In the genomic region with DNA sequence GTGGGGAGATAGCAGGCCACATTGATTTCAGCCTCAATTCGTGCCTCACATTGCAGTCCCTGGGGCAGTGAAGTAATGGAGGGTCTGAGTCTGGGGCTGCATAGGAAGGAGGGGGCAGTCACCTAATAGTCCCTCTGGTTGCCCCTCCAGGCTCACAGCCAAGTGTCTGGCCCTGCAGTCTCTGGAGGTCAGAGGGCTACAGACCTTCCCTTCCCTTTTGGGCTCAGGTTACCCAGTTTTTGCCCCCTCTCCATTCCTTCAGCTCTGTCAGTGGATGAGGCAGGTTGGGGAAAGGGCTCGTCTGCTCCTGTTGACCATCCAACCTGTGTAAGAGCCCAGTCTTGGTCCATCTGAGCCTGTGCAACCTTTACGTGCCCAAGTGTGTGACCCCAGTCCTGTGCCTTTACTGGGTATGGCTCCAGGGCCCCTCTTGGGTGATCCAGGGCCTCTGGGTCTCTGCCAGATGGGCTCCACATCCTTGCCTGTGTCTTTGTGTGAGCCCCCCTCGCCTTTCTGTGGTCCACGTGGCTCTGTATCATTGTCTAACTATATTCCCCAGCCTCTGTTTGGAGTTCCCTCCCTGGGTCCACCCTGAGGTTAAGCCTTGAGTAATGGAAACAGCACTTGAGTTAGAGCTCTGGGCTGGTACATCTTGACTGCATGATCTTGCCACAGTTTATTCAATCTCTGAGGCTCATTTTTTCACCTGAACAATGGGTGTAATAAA, we compare ENCODE assay signal across 1 cellular context.
TF ChIP-seq lines count a peak whose summit lies in the region.

No MANE protein-coding gene starts in this region.

TF ChIP-seq in HepG2, 621 proteins besides CTCF, POLR2A, EP300 and RAD21 (continued from another document):
- TF ChIP-seq, protein P1, sequence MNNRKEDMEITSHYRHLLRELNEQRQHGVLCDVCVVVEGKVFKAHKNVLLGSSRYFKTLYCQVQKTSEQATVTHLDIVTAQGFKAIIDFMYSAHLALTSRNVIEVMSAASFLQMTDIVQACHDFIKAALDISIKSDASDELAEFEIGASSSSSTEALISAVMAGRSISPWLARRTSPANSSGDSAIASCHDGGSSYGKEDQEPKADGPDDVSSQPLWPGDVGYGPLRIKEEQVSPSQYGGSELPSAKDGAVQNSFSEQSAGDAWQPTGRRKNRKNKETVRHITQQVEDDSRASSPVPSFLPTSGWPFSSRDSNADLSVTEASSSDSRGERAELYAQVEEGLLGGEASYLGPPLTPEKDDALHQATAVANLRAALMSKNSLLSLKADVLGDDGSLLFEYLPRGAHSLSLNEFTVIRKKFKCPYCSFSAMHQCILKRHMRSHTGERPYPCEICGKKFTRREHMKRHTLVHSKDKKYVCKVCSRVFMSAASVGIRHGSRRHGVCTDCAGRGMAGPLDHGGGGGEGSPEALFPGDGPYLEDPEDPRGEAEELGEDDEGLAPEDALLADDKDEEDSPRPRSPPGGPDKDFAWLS (CRISPR knock-in tag; IDR thresholded peaks at IDR 0.05; ENCODE audit: borderline replicate concordance): 0 out of 2 replicates have a peak, but pooled peaks have one; percentile 31
- no peak for TF ChIP-seq SOX6 (IDR thresholded peaks at IDR 0.05)
- TF ChIP-seq SOX6 (CRISPR knock-in tag; IDR thresholded peaks at IDR 0.05): peak; percentile 0; the same call in 1 of the 2 replicates
- 0 out of 2 replicates have a peak, but pooled peaks have one; percentile 6 for TF ChIP-seq NR2C2 (CRISPR knock-in tag; IDR thresholded peaks at IDR 0.05; ENCODE audit: borderline replicate concordance)
- TF ChIP-seq, protein P2, sequence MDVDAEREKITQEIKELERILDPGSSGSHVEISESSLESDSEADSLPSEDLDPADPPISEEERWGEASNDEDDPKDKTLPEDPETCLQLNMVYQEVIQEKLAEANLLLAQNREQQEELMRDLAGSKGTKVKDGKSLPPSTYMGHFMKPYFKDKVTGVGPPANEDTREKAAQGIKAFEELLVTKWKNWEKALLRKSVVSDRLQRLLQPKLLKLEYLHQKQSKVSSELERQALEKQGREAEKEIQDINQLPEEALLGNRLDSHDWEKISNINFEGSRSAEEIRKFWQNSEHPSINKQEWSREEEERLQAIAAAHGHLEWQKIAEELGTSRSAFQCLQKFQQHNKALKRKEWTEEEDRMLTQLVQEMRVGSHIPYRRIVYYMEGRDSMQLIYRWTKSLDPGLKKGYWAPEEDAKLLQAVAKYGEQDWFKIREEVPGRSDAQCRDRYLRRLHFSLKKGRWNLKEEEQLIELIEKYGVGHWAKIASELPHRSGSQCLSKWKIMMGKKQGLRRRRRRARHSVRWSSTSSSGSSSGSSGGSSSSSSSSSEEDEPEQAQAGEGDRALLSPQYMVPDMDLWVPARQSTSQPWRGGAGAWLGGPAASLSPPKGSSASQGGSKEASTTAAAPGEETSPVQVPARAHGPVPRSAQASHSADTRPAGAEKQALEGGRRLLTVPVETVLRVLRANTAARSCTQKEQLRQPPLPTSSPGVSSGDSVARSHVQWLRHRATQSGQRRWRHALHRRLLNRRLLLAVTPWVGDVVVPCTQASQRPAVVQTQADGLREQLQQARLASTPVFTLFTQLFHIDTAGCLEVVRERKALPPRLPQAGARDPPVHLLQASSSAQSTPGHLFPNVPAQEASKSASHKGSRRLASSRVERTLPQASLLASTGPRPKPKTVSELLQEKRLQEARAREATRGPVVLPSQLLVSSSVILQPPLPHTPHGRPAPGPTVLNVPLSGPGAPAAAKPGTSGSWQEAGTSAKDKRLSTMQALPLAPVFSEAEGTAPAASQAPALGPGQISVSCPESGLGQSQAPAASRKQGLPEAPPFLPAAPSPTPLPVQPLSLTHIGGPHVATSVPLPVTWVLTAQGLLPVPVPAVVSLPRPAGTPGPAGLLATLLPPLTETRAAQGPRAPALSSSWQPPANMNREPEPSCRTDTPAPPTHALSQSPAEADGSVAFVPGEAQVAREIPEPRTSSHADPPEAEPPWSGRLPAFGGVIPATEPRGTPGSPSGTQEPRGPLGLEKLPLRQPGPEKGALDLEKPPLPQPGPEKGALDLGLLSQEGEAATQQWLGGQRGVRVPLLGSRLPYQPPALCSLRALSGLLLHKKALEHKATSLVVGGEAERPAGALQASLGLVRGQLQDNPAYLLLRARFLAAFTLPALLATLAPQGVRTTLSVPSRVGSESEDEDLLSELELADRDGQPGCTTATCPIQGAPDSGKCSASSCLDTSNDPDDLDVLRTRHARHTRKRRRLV (CRISPR knock-in tag; IDR thresholded peaks at IDR 0.05): no peak
- TF ChIP-seq, protein P3, sequence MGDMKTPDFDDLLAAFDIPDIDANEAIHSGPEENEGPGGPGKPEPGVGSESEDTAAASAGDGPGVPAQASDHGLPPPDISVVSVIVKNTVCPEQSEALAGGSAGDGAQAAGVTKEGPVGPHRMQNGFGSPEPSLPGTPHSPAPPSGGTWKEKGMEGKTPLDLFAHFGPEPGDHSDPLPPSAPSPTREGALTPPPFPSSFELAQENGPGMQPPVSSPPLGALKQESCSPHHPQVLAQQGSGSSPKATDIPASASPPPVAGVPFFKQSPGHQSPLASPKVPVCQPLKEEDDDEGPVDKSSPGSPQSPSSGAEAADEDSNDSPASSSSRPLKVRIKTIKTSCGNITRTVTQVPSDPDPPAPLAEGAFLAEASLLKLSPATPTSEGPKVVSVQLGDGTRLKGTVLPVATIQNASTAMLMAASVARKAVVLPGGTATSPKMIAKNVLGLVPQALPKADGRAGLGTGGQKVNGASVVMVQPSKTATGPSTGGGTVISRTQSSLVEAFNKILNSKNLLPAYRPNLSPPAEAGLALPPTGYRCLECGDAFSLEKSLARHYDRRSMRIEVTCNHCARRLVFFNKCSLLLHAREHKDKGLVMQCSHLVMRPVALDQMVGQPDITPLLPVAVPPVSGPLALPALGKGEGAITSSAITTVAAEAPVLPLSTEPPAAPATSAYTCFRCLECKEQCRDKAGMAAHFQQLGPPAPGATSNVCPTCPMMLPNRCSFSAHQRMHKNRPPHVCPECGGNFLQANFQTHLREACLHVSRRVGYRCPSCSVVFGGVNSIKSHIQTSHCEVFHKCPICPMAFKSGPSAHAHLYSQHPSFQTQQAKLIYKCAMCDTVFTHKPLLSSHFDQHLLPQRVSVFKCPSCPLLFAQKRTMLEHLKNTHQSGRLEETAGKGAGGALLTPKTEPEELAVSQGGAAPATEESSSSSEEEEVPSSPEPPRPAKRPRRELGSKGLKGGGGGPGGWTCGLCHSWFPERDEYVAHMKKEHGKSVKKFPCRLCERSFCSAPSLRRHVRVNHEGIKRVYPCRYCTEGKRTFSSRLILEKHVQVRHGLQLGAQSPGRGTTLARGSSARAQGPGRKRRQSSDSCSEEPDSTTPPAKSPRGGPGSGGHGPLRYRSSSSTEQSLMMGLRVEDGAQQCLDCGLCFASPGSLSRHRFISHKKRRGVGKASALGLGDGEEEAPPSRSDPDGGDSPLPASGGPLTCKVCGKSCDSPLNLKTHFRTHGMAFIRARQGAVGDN (CRISPR knock-in tag; IDR thresholded peaks at IDR 0.05): no peak
- peak; percentile 11; the same call in 1 of the 2 replicates for TF ChIP-seq PHF21A (CRISPR knock-in tag; IDR thresholded peaks at IDR 0.05)
- no peak for TF ChIP-seq ZNF335 (CRISPR knock-in tag; IDR thresholded peaks at IDR 0.05)
- TF ChIP-seq, protein P4, sequence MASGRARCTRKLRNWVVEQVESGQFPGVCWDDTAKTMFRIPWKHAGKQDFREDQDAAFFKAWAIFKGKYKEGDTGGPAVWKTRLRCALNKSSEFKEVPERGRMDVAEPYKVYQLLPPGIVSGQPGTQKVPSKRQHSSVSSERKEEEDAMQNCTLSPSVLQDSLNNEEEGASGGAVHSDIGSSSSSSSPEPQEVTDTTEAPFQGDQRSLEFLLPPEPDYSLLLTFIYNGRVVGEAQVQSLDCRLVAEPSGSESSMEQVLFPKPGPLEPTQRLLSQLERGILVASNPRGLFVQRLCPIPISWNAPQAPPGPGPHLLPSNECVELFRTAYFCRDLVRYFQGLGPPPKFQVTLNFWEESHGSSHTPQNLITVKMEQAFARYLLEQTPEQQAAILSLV (CRISPR knock-in tag; IDR thresholded peaks at IDR 0.05; ENCODE audit: borderline replicate concordance): peak; percentile 46; the same call in 1 of the 2 replicates
- 0 out of 2 replicates have a peak, but pooled peaks have one; percentile 52 for TF ChIP-seq ZNF274 (CRISPR knock-in tag; IDR thresholded peaks at IDR 0.05)
- TF ChIP-seq ZNF598 (CRISPR knock-in tag; IDR thresholded peaks at IDR 0.05; ENCODE audit: borderline replicate concordance): 0 out of 2 replicates have a peak, but pooled peaks have one; percentile 54
